In genomic region chr9:91071185-91071990, GRCh38 we compare ENCODE assay signal across 1 cellular context.
TF ChIP-seq lines count a peak whose summit lies in the region.

No MANE protein-coding gene starts in this region.

TF ChIP-seq in HepG2, 621 proteins besides CTCF, POLR2A, EP300 and RAD21 (continued from another document and continues in another):
- TF ChIP-seq ZNF281 (CRISPR knock-in tag; IDR thresholded peaks at IDR 0.05; ENCODE audit: borderline replicate concordance) (no peak), ZNF468 (CRISPR knock-in tag; IDR thresholded peaks at IDR 0.05) (no peak), SETDB1 (CRISPR knock-in tag; IDR thresholded peaks at IDR 0.05; ENCODE audit: borderline replicate concordance) (no peak), MLXIP (CRISPR knock-in tag; IDR thresholded peaks at IDR 0.05; ENCODE audit: borderline replicate concordance) (no peak), RFX5 (IDR thresholded peaks at IDR 0.05; ENCODE audit: low read depth, low read length) (no peak), KLF6 (CRISPR knock-in tag; IDR thresholded peaks at IDR 0.05) (0 out of 2 replicates have a peak, but pooled peaks have one; percentile 32), MLX (CRISPR knock-in tag; IDR thresholded peaks at IDR 0.05) (no peak), ZNF75D (CRISPR knock-in tag; IDR thresholded peaks at IDR 0.05; ENCODE audit: borderline replicate concordance) (no peak), ZNF3 (CRISPR knock-in tag; IDR thresholded peaks at IDR 0.05) (no peak), HMGA1 (CRISPR knock-in tag; conservative IDR thresholded peaks at IDR 0.05) (no peak), HDAC6 (IDR thresholded peaks at IDR 0.05; ENCODE audit: low read depth, low read length) (no peak), PLSCR1 (CRISPR knock-in tag; IDR thresholded peaks at IDR 0.05; ENCODE audit: borderline replicate concordance) (no peak), ZFP36 (IDR thresholded peaks at IDR 0.05; ENCODE audit: borderline replicate concordance, low read depth, low read length, partially characterized antibody) (no peak), ZBTB2 (CRISPR knock-in tag; IDR thresholded peaks at IDR 0.05; ENCODE audit: low read depth) (0 out of 2 replicates have a peak, but pooled peaks have one; percentile 45), POLR2AphosphoS5 (IDR thresholded peaks at IDR 0.05; ENCODE audit: low read depth, low read length) (peak; percentile 62), ZSCAN21 (CRISPR knock-in tag; IDR thresholded peaks at IDR 0.05; ENCODE audit: borderline replicate concordance) (no peak), KLF13 (CRISPR knock-in tag; IDR thresholded peaks at IDR 0.05) (no peak), HDAC1 (CRISPR knock-in tag; IDR thresholded peaks at IDR 0.05) (peak; percentile 49), MATR3 (CRISPR knock-in tag; IDR thresholded peaks at IDR 0.05) (no peak), SAP130 (CRISPR knock-in tag; IDR thresholded peaks at IDR 0.05; ENCODE audit: low read depth) (no peak), RARG (CRISPR knock-in tag; IDR thresholded peaks at IDR 0.05; ENCODE audit: low read depth) (no peak), ZNF766 (CRISPR knock-in tag; IDR thresholded peaks at IDR 0.05; ENCODE audit: borderline replicate concordance) (peak; percentile 31; the same call in 1 of the 2 replicates), CEBPB (IDR thresholded peaks at IDR 0.05; ENCODE audit: borderline replicate concordance, low read depth, low read length) (no peak), FOXA3 (CRISPR knock-in tag; IDR thresholded peaks at IDR 0.05) (peak; percentile 48), JDP2 (CRISPR knock-in tag; IDR thresholded peaks at IDR 0.05; ENCODE audit: borderline replicate concordance) (no peak), ZNF557 (CRISPR knock-in tag; IDR thresholded peaks at IDR 0.05) (no peak), ARID4A (CRISPR knock-in tag; IDR thresholded peaks at IDR 0.05; ENCODE audit: borderline replicate concordance) (peak; percentile 50; the same call in 1 of the 2 replicates), TERF1 (CRISPR knock-in tag; IDR thresholded peaks at IDR 0.05) (no peak), NR3C1 (CRISPR knock-in tag; IDR thresholded peaks at IDR 0.05) (no peak), HOXA9 (CRISPR knock-in tag; IDR thresholded peaks at IDR 0.05; ENCODE audit: borderline replicate concordance) (no peak), SOX5 (CRISPR knock-in tag; IDR thresholded peaks at IDR 0.05; ENCODE audit: borderline replicate concordance) (peak; percentile 33; the same call in 1 of the 2 replicates), ZNF260 (CRISPR knock-in tag; IDR thresholded peaks at IDR 0.05; ENCODE audit: borderline replicate concordance, low read depth) (no peak), MEIS1 (CRISPR knock-in tag; IDR thresholded peaks at IDR 0.05; ENCODE audit: borderline replicate concordance) (no peak), MAZ (IDR thresholded peaks at IDR 0.05; ENCODE audit: borderline replicate concordance, low read depth, low read length) (no peak), MAZ (CRISPR knock-in tag; IDR thresholded peaks at IDR 0.05; ENCODE audit: low read depth) (no peak), ZNF740 (CRISPR knock-in tag; IDR thresholded peaks at IDR 0.05) (0 out of 2 replicates have a peak, but pooled peaks have one; percentile 15), ZNF784 (CRISPR knock-in tag; IDR thresholded peaks at IDR 0.05; ENCODE audit: borderline replicate concordance) (no peak), ZFP41 (CRISPR knock-in tag; IDR thresholded peaks at IDR 0.05; ENCODE audit: borderline replicate concordance) (no peak), ATRX (CRISPR knock-in tag; IDR thresholded peaks at IDR 0.05; ENCODE audit: borderline replicate concordance) (no peak), HIC2 (CRISPR knock-in tag; IDR thresholded peaks at IDR 0.05; ENCODE audit: low read depth) (peak; percentile 56), ZNF580 (CRISPR knock-in tag; IDR thresholded peaks at IDR 0.05; ENCODE audit: borderline replicate concordance, low read depth) (peak; percentile 73; the same call in 1 of the 2 replicates), MTA1 (CRISPR knock-in tag; IDR thresholded peaks at IDR 0.05; ENCODE audit: borderline replicate concordance) (no peak), MAFK (conservative IDR thresholded peaks at IDR 0.05 in 1 of 2, IDR thresholded peaks at IDR 0.05 in 1 of 2; ENCODE audit: low read length in 2 of 2) (no peak), ZZZ3 (CRISPR knock-in tag; IDR thresholded peaks at IDR 0.05; ENCODE audit: borderline replicate concordance) (no peak)
